Comparison of ENCODE assay signal across 20 cellular contexts in genomic region chr12:43848786-43849185, GRCh38. TPM values are rescaled to one million over a fixed set of nuclear protein-coding genes. Genes with fewer than 3 reads are reported as not detected.
DNase-seq lines count a peak whose midpoint lies in the region; ATAC-seq and TF ChIP-seq lines count a peak whose summit lies in the region.
"Had no signal": no experiment of that assay in that cellular context is flagged by ENCODE, and none has a peak within 500 bp of the region (broad histone marks: within the 10 kb centered on the region; RNA-seq: fewer than 3 reads in every experiment).

No MANE protein-coding gene starts in this region.

- DNase-seq in NCI-H82 (lab: John Stamatoyannopoulos, UW) (peak; percentile 40), NCI-H82 treated with DMSO at 0.1 percent for 48 hours (lab: John Stamatoyannopoulos, UW; ENCODE audit: unreplicated experiment) (no peak), SW480 (ENCODE audit: low spot score) (peak; percentile 16), fibroblast of the aortic adventitia (ENCODE audit: low read depth) (peak; percentile 24), smooth muscle cell (lab: John Stamatoyannopoulos, UW; ENCODE audit: unreplicated experiment) (no peak), cerebellar cortex (ENCODE audit: low spot score) (no peak)
- DNase-seq in naive thymus-derived CD4-positive, alpha-beta T cell, result no peak
- DNase-seq: CD8-positive, alpha-beta T cell; DMS79; GOT3; HFFc6; NCI-H1417 treated with DMSO at 0.1 percent for 48 hours; NCI-H2029; NCI-H2171; NCI-H446 had no signal

- peaks cover 1 to 47% (median 30%) of the 10 kb centered on the region in 5 donors for H3K36me3 Mint-ChIP-seq in naive thymus-derived CD4-positive, alpha-beta T cell

- H3K27ac ChIP-seq in smooth muscle cell (ENCODE audit: low read depth), result peak overlapping the region; percentile 53
- H3K27ac ChIP-seq in naive thymus-derived CD4-positive, alpha-beta T cell (ENCODE audit: low read depth, low read length), result no peak overlapping the region
- H3K27ac ChIP-seq: 22Rv1, BLaER1 had no signal

- peaks cover 3 to 19% (median 12%) of the 10 kb centered on the region in 11 donors for H3K9me3 Mint-ChIP-seq in naive thymus-derived CD4-positive, alpha-beta T cell

- no peaks in the 10 kb centered on the region for H3K4me1 ChIP-seq in smooth muscle cell (ENCODE audit: low read depth)
- no peaks in the 10 kb centered on the region for H3K4me1 ChIP-seq in naive thymus-derived CD4-positive, alpha-beta T cell (ENCODE audit: control insufficient read depth in 2 of 2, insufficient read depth in 2 of 2, low read length in 2 of 2)
- H3K4me1 ChIP-seq: BLaER1 had no signal

- intact Hi-C loops in naive thymus-derived CD4-positive, alpha-beta T cell (cut with micrococcal nuclease), result no loop called here

- no peaks in the 10 kb centered on the region for H3K79me2 ChIP-seq in smooth muscle cell (ENCODE audit: low read depth)

- no peak overlapping the region for H3K4me3 Mint-ChIP-seq in naive thymus-derived CD4-positive, alpha-beta T cell
- H3K4me3 Mint-ChIP-seq: CD8-positive, alpha-beta T cell; HFFc6 had no signal

- no peak for ATAC-seq in GM21825 (IDR thresholded peaks at IDR 0.05; ENCODE audit: unreplicated experiment)
- no peak for ATAC-seq in naive thymus-derived CD4-positive, alpha-beta T cell
- ATAC-seq: CD8-positive, alpha-beta T cell; GM12878; Right ventricle myocardium inferior had no signal

- no peaks in the 10 kb centered on the region for H3K27me3 ChIP-seq in smooth muscle cell (ENCODE audit: low read depth)
- H3K27me3 ChIP-seq in naive thymus-derived CD4-positive, alpha-beta T cell (ENCODE audit: control insufficient read depth in 2 of 2, insufficient read depth in 2 of 2, low read length in 2 of 2), result no peaks in the 10 kb centered on the region
- H3K27me3 ChIP-seq: BLaER1 had no signal

- H3K4me3 ChIP-seq in fibroblast of the aortic adventitia (ENCODE audit: low read depth, low read length), result no peak overlapping the region
- H3K4me3 ChIP-seq in smooth muscle cell, result no peak overlapping the region
- no peak overlapping the region for H3K4me3 ChIP-seq in naive thymus-derived CD4-positive, alpha-beta T cell (ENCODE audit: low read length)
- H3K4me3 ChIP-seq: BLaER1, GM12878 had no signal

- no peak overlapping the region for H2AFZ ChIP-seq in smooth muscle cell (ENCODE audit: low read depth)

- H3K36me3 ChIP-seq in smooth muscle cell (ENCODE audit: low read depth), result peaks cover 4% of the 10 kb centered on the region
- no peaks in the 10 kb centered on the region for H3K36me3 ChIP-seq in naive thymus-derived CD4-positive, alpha-beta T cell (ENCODE audit: control insufficient read depth in 2 of 3, insufficient read depth in 3 of 3, low read length in 3 of 3)

- H3K9ac ChIP-seq in smooth muscle cell (ENCODE audit: low read depth), result no peak overlapping the region
- H3K9ac ChIP-seq: BLaER1 had no signal

- H4K20me1 ChIP-seq in smooth muscle cell (ENCODE audit: low read depth), result no peaks in the 10 kb centered on the region
- H4K20me1 ChIP-seq: BLaER1 had no signal

- no peaks in the 10 kb centered on the region for H3F3A ChIP-seq in smooth muscle cell (ENCODE audit: low read depth)

- 99% methylated on average over 3 of the region's 3 CpGs for WGBS in smooth muscle cell (ENCODE audit: low lambda C conversion rate)

- no peaks in the 10 kb centered on the region for H3K27me3 Mint-ChIP-seq in naive thymus-derived CD4-positive, alpha-beta T cell

- peaks cover 0 to 16% (median 0%) of the 10 kb centered on the region in 7 donors for H3K4me1 Mint-ChIP-seq in naive thymus-derived CD4-positive, alpha-beta T cell

- H3K9me3 ChIP-seq in smooth muscle cell (replicated peaks; ENCODE audit: low read depth), result no peaks in the 10 kb centered on the region
- H3K9me3 ChIP-seq in naive thymus-derived CD4-positive, alpha-beta T cell (ENCODE audit: control insufficient read depth in 2 of 3, low read length in 3 of 3), result no peaks in the 10 kb centered on the region

- POLR2A ChIA-PET in naive thymus-derived CD4-positive, alpha-beta T cell (lab: Charles Lee), result no interaction called here

- CTCF ChIA-PET in naive thymus-derived CD4-positive, alpha-beta T cell (lab: Charles Lee), result no interaction called here

- no peak overlapping the region for H3K27ac Mint-ChIP-seq in naive thymus-derived CD4-positive, alpha-beta T cell
- H3K27ac Mint-ChIP-seq: CD8-positive, alpha-beta T cell; HFFc6 had no signal

- TF ChIP-seq CTCF in fibroblast of the aortic adventitia (IDR thresholded peaks at IDR 0.05; ENCODE audit: insufficient read depth, low read length) (no peak), smooth muscle cell (IDR thresholded peaks at IDR 0.05; ENCODE audit: borderline replicate concordance, insufficient read depth, poor library complexity, severe bottlenecking) (no peak)

- no peak overlapping the region for H3K4me2 ChIP-seq in smooth muscle cell
- H3K4me2 ChIP-seq: BLaER1 had no signal

RNA-seq across cellular contexts. Expression of gene TMEM117, which starts 12.9 kb away (rescaled TPM):
- total RNA-seq in fibroblast of the aortic adventitia (ENCODE audit: low replicate concordance) (9.9 and 13.0 TPM in 2 replicates), smooth muscle cell (35.2 and 38.9 TPM in 2 replicates)
- polyA plus RNA-seq in smooth muscle cell, result 12.9 and 13.0 TPM in 2 replicates
- total RNA-seq in naive thymus-derived CD4-positive, alpha-beta T cell, result 1 to 10 TPM in 4 of 5 experiments, under 1 TPM in 1; 0.31 to 6.6 (median 4.2) TPM
- 1 to 10 TPM; 4.2 to 4.3 TPM for polyA plus RNA-seq in naive thymus-derived CD4-positive, alpha-beta T cell

RNA-seq across cellular contexts. Expression of gene TWF1, which starts 42.7 kb away (rescaled TPM):
- total RNA-seq in fibroblast of the aortic adventitia (ENCODE audit: low replicate concordance), result 50.2 and 179 TPM in 2 replicates
- 136 and 151 TPM in 2 replicates for total RNA-seq in smooth muscle cell
- polyA plus RNA-seq in smooth muscle cell, result 51.8 and 60.1 TPM in 2 replicates
- 10 to 100 TPM; 26.7 to 51.2 (median 35.6) TPM for total RNA-seq in naive thymus-derived CD4-positive, alpha-beta T cell
- 10 to 100 TPM; 14.2 to 18.6 TPM for polyA plus RNA-seq in naive thymus-derived CD4-positive, alpha-beta T cell

Comparison
In these comparisons a context has a peak if more than half of its experiments do, and no peak if none do; other contexts are left out.
1. DNase-seq: peak in NCI-H82 (single experiment), SW480 (single experiment) and fibroblast of the aortic adventitia (single experiment); none in NCI-H82 treated with DMSO at 0.1 percent for 48 hours (single experiment), smooth muscle cell (single experiment), naive thymus-derived CD4-positive, alpha-beta T cell (0 of 9) and cerebellar cortex (single experiment).